ENCODE assay signal across 13 cellular contexts in the genomic region with DNA sequence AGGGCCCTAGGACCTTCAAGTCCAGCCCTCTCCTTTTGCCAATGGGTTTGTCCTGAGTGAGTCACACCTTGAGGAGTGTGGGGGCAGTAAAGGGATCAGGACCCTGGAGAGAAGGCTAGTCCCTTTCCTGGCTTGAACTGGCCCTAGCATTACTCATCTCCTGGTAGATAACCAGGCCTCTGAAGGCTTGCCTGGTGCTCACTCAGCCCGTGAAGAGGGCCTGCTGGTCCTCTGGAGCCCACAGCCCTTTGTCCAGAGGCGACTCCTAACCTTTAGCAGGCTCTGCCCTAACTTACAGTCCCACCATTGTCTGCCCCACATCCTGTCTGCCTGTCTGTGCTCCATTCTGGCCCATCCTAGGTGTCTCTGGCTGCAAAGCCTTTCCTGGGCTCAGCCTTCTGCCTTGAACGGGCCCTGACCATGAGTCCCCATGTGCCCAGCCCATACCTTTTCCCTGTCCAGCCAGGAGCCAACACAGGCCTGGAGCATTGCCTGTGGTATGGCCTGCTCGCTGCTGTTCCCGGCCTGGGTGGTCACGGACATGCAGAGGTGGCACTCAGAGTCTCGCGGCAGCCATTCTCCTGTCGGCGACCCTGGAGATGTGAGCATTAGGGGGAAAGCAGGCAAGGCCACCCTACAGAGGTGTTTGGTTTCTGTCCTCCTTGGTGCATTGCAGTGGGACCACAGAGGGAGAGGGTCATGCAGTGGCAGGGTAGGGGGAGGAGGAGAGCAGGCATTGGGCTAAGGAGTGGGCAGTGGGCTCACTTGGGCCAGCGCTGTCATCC. TPM values are rescaled to one million over a fixed set of nuclear protein-coding genes. Genes with fewer than 3 reads are reported as not detected.
DNase-seq lines count a peak whose midpoint lies in the region; ATAC-seq and TF ChIP-seq lines count a peak whose summit lies in the region.
"Had no signal": no experiment of that assay in that cellular context is flagged by ENCODE, and none has a peak within 500 bp of the region (broad histone marks: within the 10 kb centered on the region; RNA-seq: fewer than 3 reads in every experiment).

No MANE protein-coding gene starts in this region.

- no peak for TF ChIP-seq CTCF in astrocyte of the cerebellum (IDR thresholded peaks at IDR 0.05; ENCODE audit: low read depth, low read length, missing control alignments)
- TF ChIP-seq CTCF in hepatocyte (IDR thresholded peaks at IDR 0.05; ENCODE audit: poor library complexity), result no peak
- TF ChIP-seq CTCF in thoracic aorta (IDR thresholded peaks at IDR 0.05), result no peak
- no peak for TF ChIP-seq CTCF in OCI-LY7 (conservative IDR thresholded peaks at IDR 0.05; ENCODE audit: low read length)

- CTCF ChIA-PET in OCI-LY7 (lab: Charles Lee; ENCODE audit: unreplicated experiment), result no interaction called here

- no peaks in the 10 kb centered on the region for H3K27me3 ChIP-seq in hepatocyte
- H3K27me3 ChIP-seq in thoracic aorta (replicated peaks; ENCODE audit: insufficient read depth), result no peaks in the 10 kb centered on the region

- H3K4me1 ChIP-seq in hepatocyte (ENCODE audit: insufficient read depth), result no peaks in the 10 kb centered on the region
- H3K4me1 ChIP-seq in thoracic aorta (ENCODE audit: control insufficient read depth in 1 of 2, low read depth in 2 of 2), result peaks cover 3 to 13% of the 10 kb centered on the region in 2 donors
- H3K4me1 ChIP-seq in OCI-LY7 (ENCODE audit: insufficient read depth, low read length, poor library complexity, severe bottlenecking), result no peaks in the 10 kb centered on the region

- H3K4me2 ChIP-seq in hepatocyte, result no peak overlapping the region
- H3K4me2 ChIP-seq in OCI-LY7 (ENCODE audit: low read length), result no peak overlapping the region
- H3K4me2 ChIP-seq: KMS-11 had no signal

- H3K36me3 ChIP-seq in hepatocyte (replicated peaks; ENCODE audit: insufficient read depth, low read depth) (no peaks in the 10 kb centered on the region), thoracic aorta (no peaks in the 10 kb centered on the region), OCI-LY7 (ENCODE audit: insufficient read depth, low read length) (no peaks in the 10 kb centered on the region)

- H4K20me1 ChIP-seq in hepatocyte (ENCODE audit: insufficient read depth, poor library complexity, severe bottlenecking) (no peaks in the 10 kb centered on the region), OCI-LY7 (ENCODE audit: insufficient read depth, low read length) (no peaks in the 10 kb centered on the region)

- intact Hi-C loops in OCI-LY7 (cut with micrococcal nuclease; ENCODE audit: unreplicated experiment), result no loop called here

- H2AFZ ChIP-seq in hepatocyte, result no peak overlapping the region
- H2AFZ ChIP-seq in OCI-LY7 (ENCODE audit: low read length), result no peak overlapping the region

- H3K79me2 ChIP-seq in hepatocyte, result no peaks in the 10 kb centered on the region
- no peaks in the 10 kb centered on the region for H3K79me2 ChIP-seq in OCI-LY7 (ENCODE audit: insufficient read depth, low read depth, low read length)

- H3K27ac ChIP-seq in hepatocyte, result no peak overlapping the region
- peak overlapping the region in 1 of 2 donors; percentile 36 for H3K27ac ChIP-seq in thoracic aorta
- H3K27ac ChIP-seq in OCI-LY7 (ENCODE audit: low read depth, low read length, poor library complexity, severe bottlenecking), result no peak overlapping the region
- H3K27ac ChIP-seq: KMS-11 had no signal

- H3K9me2 ChIP-seq in hepatocyte (replicated peaks; ENCODE audit: insufficient read depth), result no peaks in the 10 kb centered on the region
- no peaks in the 10 kb centered on the region for H3K9me2 ChIP-seq in OCI-LY7 (ENCODE audit: insufficient read depth, low read length)

- no peak overlapping the region for H3K4me3 ChIP-seq in astrocyte of the cerebellum (ENCODE audit: low read depth, low read length)
- no peak overlapping the region for H3K4me3 ChIP-seq in hepatocyte
- H3K4me3 ChIP-seq in thoracic aorta, result no peak overlapping the region
- H3K4me3 ChIP-seq in OCI-LY7 (ENCODE audit: low read depth, low read length, poor library complexity, severe bottlenecking), result no peak overlapping the region
- H3K4me3 ChIP-seq: GM12878 had no signal

- in situ Hi-C loops in astrocyte of the cerebellum (cut with HindIII; ENCODE audit: low sequenced_read_pairs), result no loop called here

- H3K9me3 ChIP-seq in hepatocyte (ENCODE audit: low read depth) (no peaks in the 10 kb centered on the region), thoracic aorta (no peaks in the 10 kb centered on the region), OCI-LY7 (ENCODE audit: low read length) (no peaks in the 10 kb centered on the region)

- DNase-seq in HPDE6-E6E7 (ENCODE audit: extremely low spot score), result peak; percentile 25
- DNase-seq in astrocyte of the cerebellum (ENCODE audit: low read depth), result peak; percentile 66
- peak; percentile 38 for DNase-seq in hepatocyte (ENCODE audit: low spot score)
- DNase-seq in thoracic aorta (ENCODE audit: low spot score), result peak; percentile 39
- DNase-seq in OCI-LY7 (ENCODE audit: low spot score), result no peak
- no peak for DNase-seq in stimulated activated CD8-positive, alpha-beta memory T cell treated with anti-CD3 and anti-CD28 coated beads, Interleukin-4, amount 100 ng/mL, for 48 hours

- 85% methylated on average over 11 of the region's 11 CpGs for WGBS in hepatocyte (ENCODE audit: low lambda C conversion rate, missing lambda C conversion rate)

- POLR2A ChIA-PET in OCI-LY7 (lab: Charles Lee), result no interaction called here

- ATAC-seq in thoracic aorta (ENCODE audit: insufficient number of reproducible peaks, low FRiP score, low read depth) (peak; percentile 89), GM21360 (IDR thresholded peaks at IDR 0.05; ENCODE audit: unreplicated experiment) (no peak), HG03521 (IDR thresholded peaks at IDR 0.05; ENCODE audit: unreplicated experiment) (no peak)
- ATAC-seq: GM12878 had no signal

- no TSS peak for BruUV-seq in OCI-LY7 (replicated peaks; lab: Mats Ljungman, UMichigan)

RNA-seq across cellular contexts. Expression of a gene that starts 4.9 kb away (rescaled TPM):
- total RNA-seq in hepatocyte (13.0 and 27.6 TPM in 2 replicates), thoracic aorta (not detected), OCI-LY7 (2022) (not detected in 2 replicates)
- polyA plus RNA-seq in hepatocyte, result 1.1 and 3.3 TPM in 2 replicates
- total RNA-seq in OCI-LY7 (2014; rRNA removed; shearing (Covaris generic)), result not detected in 2 replicates
- total RNA-seq: dermis microvascular lymphatic vessel endothelial cell; H4; natural killer cell treated with Interleukin-12 subunit alpha and Interleukin-12 subunit beta and Interleukin-15 and Interleukin-18, amount 100 ng/mL, for 72 hours had no signal

RNA-seq across cellular contexts. Expression of a gene that starts 31.1 kb away (rescaled TPM):
- total RNA-seq in hepatocyte (not detected in 2 replicates), thoracic aorta (1 to 10 TPM; 1.5 to 8.5 TPM), OCI-LY7 (2022) (not detected in 2 replicates)
- polyA plus RNA-seq in hepatocyte, result 1.0 TPM in 1 of 2 replicates, not detected in the other
- total RNA-seq in OCI-LY7 (2014; rRNA removed; shearing (Covaris generic)), result not detected in 2 replicates
- total RNA-seq: dermis microvascular lymphatic vessel endothelial cell, H4 had no signal

RNA-seq across cellular contexts. Expression of a gene that starts 47.1 kb away (rescaled TPM):
- total RNA-seq in hepatocyte (41.7 and 63.9 TPM in 2 replicates), thoracic aorta (100 to 1,000 TPM in 1 of 2 donors, 10 to 100 TPM in 1; 39.5 to 109 TPM), OCI-LY7 (2022) (74.5 and 83.2 TPM in 2 replicates)
- 27.5 and 38.5 TPM in 2 replicates for polyA plus RNA-seq in hepatocyte
- 76.2 and 79.8 TPM in 2 replicates for total RNA-seq in OCI-LY7 (2014; rRNA removed; shearing (Covaris generic))

RNA-seq across cellular contexts. Expression of a gene that starts 51.2 kb away (rescaled TPM):
- total RNA-seq in hepatocyte (21.6 and 23.1 TPM in 2 replicates), thoracic aorta (10 to 100 TPM; 13.0 to 21.9 TPM), OCI-LY7 (2022) (86.2 and 96.1 TPM in 2 replicates)
- 28.3 and 28.4 TPM in 2 replicates for polyA plus RNA-seq in hepatocyte
- 62.0 and 86.7 TPM in 2 replicates for total RNA-seq in OCI-LY7 (2014; rRNA removed; shearing (Covaris generic))

Comparison
In these comparisons a context has a peak if more than half of its experiments do, and no peak if none do; other contexts are left out.
1. DNase-seq: peak in HPDE6-E6E7 (single experiment), astrocyte of the cerebellum (single experiment), hepatocyte (single experiment) and thoracic aorta (single experiment); none in OCI-LY7 (single experiment) and stimulated activated CD8-positive, alpha-beta memory T cell treated with anti-CD3 and anti-CD28 coated beads, Interleukin-4, amount 100 ng/mL, for 48 hours (single experiment).
2. RNA of a gene that starts 4.9 kb away (total RNA-seq): 13.0 to 27.6 TPM in hepatocyte; not detected in thoracic aorta and not detected in OCI-LY7; every median in the first group is over 10 times any median in the second.